ENCODE assay signal across 13 cellular contexts in the genomic region with DNA sequence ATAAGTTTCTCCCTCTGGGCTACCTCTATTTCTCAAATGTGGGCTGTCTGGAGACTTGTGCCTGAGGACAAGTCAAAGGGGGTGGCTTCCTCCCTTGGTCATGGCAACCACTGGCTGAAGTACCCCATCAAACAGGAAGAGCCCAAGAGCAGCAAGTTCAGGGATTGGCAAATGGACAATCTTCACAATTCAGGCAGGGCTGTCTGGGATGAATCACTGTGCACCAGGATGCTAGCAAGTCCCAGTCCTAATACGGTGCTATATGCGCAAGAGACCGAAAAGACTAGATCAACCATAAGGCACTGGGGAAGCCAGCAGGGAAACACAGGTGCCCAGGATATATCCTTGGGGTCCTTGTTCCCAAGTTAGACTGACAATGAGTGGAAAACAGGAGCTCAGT.
DNase-seq lines count a peak whose midpoint lies in the region; FAIRE-seq and TF ChIP-seq lines count a peak whose summit lies in the region.
"Had no signal": no experiment of that assay in that cellular context is flagged by ENCODE, and none has a peak within 500 bp of the region (broad histone marks: within the 10 kb centered on the region; RNA-seq: fewer than 3 reads in every experiment).

No MANE protein-coding gene starts in this region.

- peak; percentile 23 for FAIRE-seq in bronchial epithelial cell (lab: Jason Lieb, UNC)

- CTCF ChIA-PET in GM10248 (lab: Yijun Ruan, JAX): interaction anchor here (0.9 to 1.0 kb wide), 2 partner anchors 8 to 14 kb away, joined by 3 read pairs; no protein-coding TSS in a partner anchor

- TF ChIP-seq CTCF in bronchial epithelial cell (IDR thresholded peaks at IDR 0.05; ENCODE audit: insufficient read depth, low read length, severe bottlenecking): no peak
- TF ChIP-seq CTCF in right atrium auricular region (IDR thresholded peaks at IDR 0.05): no peak
- no peak for TF ChIP-seq CTCF in tibial artery (IDR thresholded peaks at IDR 0.05)
- TF ChIP-seq CTCF in GM10248 (IDR thresholded peaks at IDR 0.05; ENCODE audit: control extremely low read depth, extremely low read depth, low read depth, missing control alignments): no peak

- DNase-seq in GM03348 (ENCODE audit: low spot score) (peak; percentile 41), bronchial epithelial cell (ENCODE audit: low read depth) (no peak), right atrium auricular region (ENCODE audit: low spot score) (no peak), tibial artery (no peak), SJCRH30 (no peak), NCI-H446 (lab: John Stamatoyannopoulos, UW) (no peak), GM10248 (ENCODE audit: extremely low spot score) (no peak)
- DNase-seq: activated CD8-positive, alpha-beta T cell treated with anti-CD3 and anti-CD28 coated beads for 36 hours; heart left ventricle; NCI-H1105; NCI-H2081; RPMI8226; stimulated activated CD8-positive, alpha-beta memory T cell treated with anti-CD3 and anti-CD28 coated beads, Interleukin-4, amount 100 ng/mL, for 48 hours had no signal

- H3K4me3 ChIP-seq in bronchial epithelial cell (ENCODE audit: low read depth, low read length) (no peak overlapping the region), right atrium auricular region (no peak overlapping the region), tibial artery (no peak overlapping the region), SJCRH30 (no peak overlapping the region)
- H3K4me3 ChIP-seq: heart left ventricle had no signal

- H3K4me1 ChIP-seq in right atrium auricular region (peaks cover 0 to 17% of the 10 kb centered on the region in 2 donors), tibial artery (peaks cover 0 to 53% (median 46%) of the 10 kb centered on the region in 4 donors), SJCRH30 (no peaks in the 10 kb centered on the region)

- POLR2A ChIA-PET in GM10248 (lab: Yijun Ruan, JAX): no interaction called here

- intact Hi-C loops in tibial artery (cut with DNase I; ENCODE audit: low total_unique reads): no loop called here

- H3K36me3 ChIP-seq in bronchial epithelial cell (ENCODE audit: control insufficient read depth, insufficient read depth, low read length) (no peaks in the 10 kb centered on the region), right atrium auricular region (no peaks in the 10 kb centered on the region), tibial artery (peaks cover 0 to 16% (median 12%) of the 10 kb centered on the region in 3 donors), SJCRH30 (peaks cover 54% of the 10 kb centered on the region)

- H3K27me3 ChIP-seq in bronchial epithelial cell (ENCODE audit: control insufficient read depth, insufficient read depth, low read length): no peaks in the 10 kb centered on the region
- H3K27me3 ChIP-seq in right atrium auricular region: no peaks in the 10 kb centered on the region
- no peaks in the 10 kb centered on the region for H3K27me3 ChIP-seq in tibial artery
- H3K27me3 ChIP-seq in SJCRH30: no peaks in the 10 kb centered on the region
- H3K27me3 ChIP-seq: heart left ventricle had no signal

- H3K9me3 ChIP-seq in right atrium auricular region (no peaks in the 10 kb centered on the region), tibial artery (no peaks in the 10 kb centered on the region), SJCRH30 (replicated peaks) (no peaks in the 10 kb centered on the region)
- H3K9me3 ChIP-seq: heart left ventricle had no signal

- peak overlapping the region; percentile 37 to 44 for H3K27ac ChIP-seq in right atrium auricular region
- peak overlapping the region; percentile 56 to 61 for H3K27ac ChIP-seq in tibial artery
- no peak overlapping the region for H3K27ac ChIP-seq in SJCRH30
